1 cellular context compared by ENCODE assay signal in genomic region chr6:125906158-125906998, GRCh38.
A peak's percentile ranks its signal among the peaks of the same experiment; 100 is the strongest.
TF ChIP-seq lines count a peak whose summit lies in the region.

No MANE protein-coding gene starts in this region.

TF ChIP-seq in HepG2, 621 proteins besides CTCF, POLR2A, EP300 and RAD21 (continued from another document):
- no peak for TF ChIP-seq DNMT3B (CRISPR knock-in tag; conservative IDR thresholded peaks at IDR 0.05)
- TF ChIP-seq MEIS1 (CRISPR knock-in tag; IDR thresholded peaks at IDR 0.05; ENCODE audit: borderline replicate concordance) = no peak
- peak; percentile 34; the same call in 1 of the 2 replicates for TF ChIP-seq ERF (CRISPR knock-in tag; IDR thresholded peaks at IDR 0.05)
- TF ChIP-seq HMGXB4 (CRISPR knock-in tag; IDR thresholded peaks at IDR 0.05; ENCODE audit: borderline replicate concordance in 1 of 2, low read depth in 1 of 2) = peak; percentile 36 to 43; a peak in 1 of 4 replicates
- TF ChIP-seq ZNF451 (CRISPR knock-in tag; IDR thresholded peaks at IDR 0.05) = no peak
- TF ChIP-seq STAG1 (CRISPR knock-in tag; IDR thresholded peaks at IDR 0.05) = peak; percentile 70
- TF ChIP-seq NFAT5 (CRISPR knock-in tag; IDR thresholded peaks at IDR 0.05) = no peak
- no peak for TF ChIP-seq ZNF766 (CRISPR knock-in tag; IDR thresholded peaks at IDR 0.05; ENCODE audit: borderline replicate concordance)
- no peak; the same call in 1 of the 2 replicates for TF ChIP-seq ZSCAN5A (CRISPR knock-in tag; IDR thresholded peaks at IDR 0.05; ENCODE audit: borderline replicate concordance)
- TF ChIP-seq SAP130 (CRISPR knock-in tag; IDR thresholded peaks at IDR 0.05; ENCODE audit: low read depth) = peak; percentile 36; the same call in 1 of the 2 replicates
- TF ChIP-seq PRDM10 (CRISPR knock-in tag; IDR thresholded peaks at IDR 0.05; ENCODE audit: low read depth) = no peak
- 0 out of 2 replicates have a peak, but pooled peaks have one; percentile 47 for TF ChIP-seq BORCS8-MEF2B (CRISPR knock-in tag; IDR thresholded peaks at IDR 0.05)
- TF ChIP-seq ZNF496 (CRISPR knock-in tag; IDR thresholded peaks at IDR 0.05; ENCODE audit: insufficient replicate concordance) = no peak
- no peak for TF ChIP-seq ZBTB46 (CRISPR knock-in tag; IDR thresholded peaks at IDR 0.05; ENCODE audit: borderline replicate concordance)
- no peak for TF ChIP-seq PHF8 (CRISPR knock-in tag; IDR thresholded peaks at IDR 0.05)
- no peak for TF ChIP-seq ZNF720 (CRISPR knock-in tag; IDR thresholded peaks at IDR 0.05)
- no peak for TF ChIP-seq ZNF746 (CRISPR knock-in tag; IDR thresholded peaks at IDR 0.05)
- no peak for TF ChIP-seq NFIB (CRISPR knock-in tag; IDR thresholded peaks at IDR 0.05; ENCODE audit: borderline replicate concordance)
- TF ChIP-seq PAF1 (CRISPR knock-in tag; IDR thresholded peaks at IDR 0.05) = no peak
- TF ChIP-seq RFX3 (CRISPR knock-in tag; IDR thresholded peaks at IDR 0.05) = no peak
- no peak for TF ChIP-seq ZNF564 (CRISPR knock-in tag; IDR thresholded peaks at IDR 0.05)
- TF ChIP-seq MTERF4 (CRISPR knock-in tag; IDR thresholded peaks at IDR 0.05) = no peak
- TF ChIP-seq KLF6 (CRISPR knock-in tag; IDR thresholded peaks at IDR 0.05) = 0 out of 2 replicates have a peak, but pooled peaks have one; percentile 45
